8 cellular contexts compared by ENCODE assay signal in genomic region chr3:114299421-114299820, GRCh38. TPM values are rescaled to one million over a fixed set of nuclear protein-coding genes. Genes with fewer than 3 reads are reported as not detected.
DNase-seq lines count a peak whose midpoint lies in the region; ATAC-seq and TF ChIP-seq lines count a peak whose summit lies in the region.

No MANE protein-coding gene starts in this region.

- H3K18ac ChIP-seq in mesendoderm (ENCODE audit: low read length), result no peak overlapping the region

- ATAC-seq in GM21723 (IDR thresholded peaks at IDR 0.05; ENCODE audit: unreplicated experiment), result no peak

- no peak overlapping the region for H2BK5ac ChIP-seq in mesendoderm (ENCODE audit: low read length)

- no peak overlapping the region for H3K56ac ChIP-seq in mesendoderm (ENCODE audit: low read length)

- H3K4me3 ChIP-seq in GM12875 (ENCODE audit: low read depth, low read length) (no peak overlapping the region), mesendoderm (ENCODE audit: low read length) (no peak overlapping the region)

- no peaks in the 10 kb centered on the region for H3K27me3 ChIP-seq in mesendoderm (ENCODE audit: insufficient read depth, low read length, poor library complexity)

- H3K36me3 ChIP-seq in mesendoderm (ENCODE audit: control insufficient read depth, insufficient read depth, low read length), result no peaks in the 10 kb centered on the region

- no peak overlapping the region for H3K27ac ChIP-seq in mesendoderm (ENCODE audit: low read depth, low read length)

- H2AK5ac ChIP-seq in mesendoderm (ENCODE audit: low read length), result no peak overlapping the region

- no peak overlapping the region for H3K23ac ChIP-seq in mesendoderm (ENCODE audit: low read length)

- no peak overlapping the region for H2BK15ac ChIP-seq in mesendoderm (replicated peaks; ENCODE audit: low read depth)

- H4K5ac ChIP-seq in mesendoderm (ENCODE audit: low read length), result no peak overlapping the region

- no CpG with 5 or more reads among the region's 13 CpGs for WGBS in mesendoderm (ENCODE audit: extremely low coverage, insufficient coverage, low lambda C conversion rate)

- no peak overlapping the region for H3K4me2 ChIP-seq in mesendoderm (ENCODE audit: low read length)

- H2BK120ac ChIP-seq in mesendoderm (ENCODE audit: low read depth, low read length), result no peak overlapping the region

- no peaks in the 10 kb centered on the region for H3K79me1 ChIP-seq in mesendoderm (ENCODE audit: low read length)

- H3K4me1 ChIP-seq in mesendoderm (ENCODE audit: control insufficient read depth, low read depth, low read length), result no peaks in the 10 kb centered on the region

- H3K9ac ChIP-seq in mesendoderm (ENCODE audit: low read length), result no peak overlapping the region

- no peaks in the 10 kb centered on the region for H3K79me2 ChIP-seq in mesendoderm (ENCODE audit: control insufficient read depth, insufficient read depth, low read length)

- DNase-seq in AG08396 (ENCODE audit: low spot score), result peak; percentile 37
- DNase-seq in NCI-H460 (ENCODE audit: extremely low read depth, low read depth), result peak; percentile 32
- peak; percentile 7 for DNase-seq in amniotic epithelial cell (ENCODE audit: low read depth)
- DNase-seq in mesendoderm, result peak; percentile 49
- DNase-seq in KG1 (lab: John Stamatoyannopoulos, UW), result no peak
- no peak for DNase-seq in inferior parietal cortex (ENCODE audit: extremely low spot score)

- H3K4ac ChIP-seq in mesendoderm (ENCODE audit: low read depth, low read length), result no peak overlapping the region

- TF ChIP-seq CTCF in GM12875 (IDR thresholded peaks at IDR 0.05; ENCODE audit: borderline replicate concordance, insufficient read depth, low read depth, low read length), result peak; percentile 60; the same call in 1 of the 2 replicates

- no peak overlapping the region for H4K8ac ChIP-seq in mesendoderm (ENCODE audit: low read depth, low read length)

RNA-seq across cellular contexts. Expression of gene TIGIT, which starts 5.6 kb away (rescaled TPM):
- total RNA-seq in NCI-H460 (2014; rRNA removed; shearing (Covaris generic)), result not detected in 2 replicates
- polyA plus RNA-seq in NCI-H460 (2014; cell fraction: nucleus; rRNA removed), result 0.35 TPM in 1 of 2 replicates, not detected in the other
- polyA plus RNA-seq in mesendoderm (2013, experiment 1 of 2), result 0.13 TPM
- polyA plus RNA-seq in mesendoderm (2013, experiment 2 of 2), result 0.15 TPM

Comparison
In these comparisons a context has a peak if more than half of its experiments do, and no peak if none do; other contexts are left out.
1. DNase-seq: peak in AG08396 (single experiment), NCI-H460 (single experiment), amniotic epithelial cell (single experiment) and mesendoderm (single experiment); none in KG1 (single experiment) and inferior parietal cortex (single experiment).